ENCODE assay signal across 1 cellular context in the genomic region with DNA sequence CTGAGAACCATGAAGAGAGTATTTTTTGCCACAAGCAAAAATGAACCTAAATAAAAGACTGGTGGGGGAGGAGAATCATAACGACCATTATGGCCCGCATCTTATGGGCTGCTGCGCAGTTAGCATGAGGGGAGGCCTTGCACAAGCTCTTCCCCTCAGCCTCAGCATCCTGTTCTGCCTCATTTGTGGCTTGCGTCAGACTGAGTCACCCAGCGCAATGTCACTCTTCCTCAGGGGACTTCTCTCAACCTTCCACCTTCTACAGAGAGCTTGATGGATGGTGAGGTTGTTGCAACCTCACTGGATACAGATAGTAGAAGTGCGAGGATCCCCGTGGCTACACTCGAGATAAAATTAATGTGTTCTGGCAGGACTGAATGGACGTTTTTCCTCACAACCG.
TF ChIP-seq lines count a peak whose summit lies in the region.

No MANE protein-coding gene starts in this region.

TF ChIP-seq in HepG2, 621 proteins besides CTCF, POLR2A, EP300 and RAD21:
- TF ChIP-seq RBM22 (optimal IDR thresholded peaks at IDR 0.05; ENCODE audit: low read length): peak; percentile 68
- TF ChIP-seq PCBP1 (IDR thresholded peaks at IDR 0.05; ENCODE audit: borderline replicate concordance, low read depth, low read length): no peak
- peak; percentile 40; the same call in 1 of the 2 replicates for TF ChIP-seq KDM2A (CRISPR knock-in tag; IDR thresholded peaks at IDR 0.05; ENCODE audit: borderline replicate concordance, low read depth)
- TF ChIP-seq CEBPB (IDR thresholded peaks at IDR 0.05; ENCODE audit: borderline replicate concordance, low read depth, low read length): 0 out of 2 replicates have a peak, but pooled peaks have one; percentile 1
- peak; percentile 56; the same call in 1 of the 2 replicates for TF ChIP-seq POLR2G (IDR thresholded peaks at IDR 0.05; ENCODE audit: low read depth, low read length)
- 0 out of 2 replicates have a peak, but pooled peaks have one; percentile 30 for TF ChIP-seq FOSL2 (CRISPR knock-in tag; IDR thresholded peaks at IDR 0.05)
- no peak for TF ChIP-seq NKX3-1 (CRISPR knock-in tag; IDR thresholded peaks at IDR 0.05)
- TF ChIP-seq PAF1 (CRISPR knock-in tag; IDR thresholded peaks at IDR 0.05): peak; percentile 45; the same call in 1 of the 2 replicates
